1 cellular context compared by ENCODE assay signal in the genomic region with DNA sequence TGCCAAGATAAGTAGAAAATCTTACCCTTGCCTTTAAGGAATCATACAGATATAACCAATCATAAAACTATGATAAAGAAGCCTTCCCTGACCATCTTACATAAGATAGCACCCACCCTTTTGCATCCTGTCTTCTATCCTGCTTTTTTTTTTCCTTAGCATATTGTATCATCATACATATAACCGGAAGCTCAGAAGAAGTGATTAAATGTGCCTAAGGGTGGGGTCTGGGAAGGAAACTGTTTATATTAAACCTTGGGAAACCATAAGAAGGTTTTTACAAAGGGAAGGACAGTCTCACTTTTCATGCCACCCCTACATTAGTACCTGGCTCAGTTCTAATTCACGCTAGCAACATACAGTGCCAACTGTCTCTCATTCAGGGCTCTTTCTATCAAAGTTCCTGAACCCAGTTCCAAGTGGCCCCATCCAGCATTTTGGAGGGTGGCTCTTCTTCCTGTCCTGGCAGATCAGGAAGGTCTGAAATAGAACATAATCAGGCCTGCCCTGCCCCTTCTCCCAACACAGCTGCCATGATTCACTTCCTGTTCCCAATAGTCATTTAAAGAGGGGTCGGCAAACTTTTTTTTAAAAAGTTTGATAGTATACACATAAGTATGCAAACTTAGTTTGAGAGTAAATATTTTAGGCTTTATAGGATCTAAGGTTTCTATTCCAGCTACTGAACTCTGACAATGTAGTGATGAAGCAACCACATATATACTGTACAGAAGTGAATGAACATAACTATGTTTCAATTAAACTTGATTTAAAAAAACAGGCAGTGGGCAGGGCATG.
TF ChIP-seq lines count a peak whose summit lies in the region.

No MANE protein-coding gene starts in this region.

TF ChIP-seq in endothelial cell of umbilical vein, 7 proteins besides CTCF, POLR2A, EP300 and RAD21:
- TF ChIP-seq JUN (IDR thresholded peaks at IDR 0.05; ENCODE audit: borderline replicate concordance, insufficient read depth, insufficient read length, low read depth) (peak; percentile 55), EZH2 (IDR thresholded peaks at IDR 0.05; ENCODE audit: borderline replicate concordance, low read depth, low read length, severe bottlenecking) (no peak), GATA2 (IDR thresholded peaks at IDR 0.05; ENCODE audit: insufficient read depth, insufficient read length, low read depth, low read length) (peak; percentile 63), MAX (IDR thresholded peaks at IDR 0.05; ENCODE audit: insufficient read depth, insufficient read length) (no peak), FOS (IDR thresholded peaks at IDR 0.05; ENCODE audit: borderline replicate concordance, insufficient read depth, low read length) (peak; percentile 83), POLR2AphosphoS5 (IDR thresholded peaks at IDR 0.05; ENCODE audit: insufficient read depth, low read depth, low read length) (peak; percentile 73), MYC (IDR thresholded peaks at IDR 0.05; ENCODE audit: low read depth, low read length) (no peak)
TF ChIP-seq in endothelial cell of umbilical vein: peak in this region for 4.
